In genomic region chr2:201698588-201699226, GRCh38 we compare ENCODE assay signal across 12 cellular contexts. TPM values are rescaled to one million over a fixed set of nuclear protein-coding genes. Genes with fewer than 3 reads are reported as not detected.
DNase-seq lines count a peak whose midpoint lies in the region; ATAC-seq and TF ChIP-seq lines count a peak whose summit lies in the region.
"Had no signal": no experiment of that assay in that cellular context is flagged by ENCODE, and none has a peak within 500 bp of the region (broad histone marks: within the 10 kb centered on the region; RNA-seq: fewer than 3 reads in every experiment).

Gene MPP4, minus strand, starts transcription at chr2:201698644. Its CDS starts 4,690 bp downstream, at chr2:201693954.

- no peaks in the 10 kb centered on the region for H3K9me3 Mint-ChIP-seq in CD4-positive, alpha-beta memory T cell
- H3K9me3 Mint-ChIP-seq in stimulated activated effector memory CD8-positive, alpha-beta T cell treated with anti-CD3 and anti-CD28 coated beads, Interleukin-12 subunit alpha, Interleukin-12 subunit beta, amount 100 ng/mL, for 72 hours = no peaks in the 10 kb centered on the region
- no peaks in the 10 kb centered on the region for H3K9me3 Mint-ChIP-seq in activated T-cell treated with anti-CD3 and anti-CD28 coated beads, Interleukin-2, amount 50 U/mL, for 24 hours
- H3K9me3 Mint-ChIP-seq: brain; CD4-positive, CD25-positive, alpha-beta regulatory T cell had no signal

- H3K27me3 ChIP-seq in ascending aorta = no peaks in the 10 kb centered on the region
- H3K27me3 ChIP-seq in hepatocyte = no peaks in the 10 kb centered on the region
- H3K27me3 ChIP-seq in CD4-positive, alpha-beta memory T cell (ENCODE audit: insufficient read depth, low read length) = no peaks in the 10 kb centered on the region
- no peaks in the 10 kb centered on the region for H3K27me3 ChIP-seq in dorsolateral prefrontal cortex

- H3K79me2 ChIP-seq in hepatocyte = no peaks in the 10 kb centered on the region

- H3K4me1 Mint-ChIP-seq in CD4-positive, alpha-beta memory T cell = peaks cover 2 to 6% (median 4%) of the 10 kb centered on the region in 4 donors
- H3K4me1 Mint-ChIP-seq in stimulated activated effector memory CD8-positive, alpha-beta T cell treated with anti-CD3 and anti-CD28 coated beads, Interleukin-12 subunit alpha, Interleukin-12 subunit beta, amount 100 ng/mL, for 72 hours = no peaks in the 10 kb centered on the region
- H3K4me1 Mint-ChIP-seq in activated T-cell treated with anti-CD3 and anti-CD28 coated beads, Interleukin-2, amount 50 U/mL, for 24 hours (ENCODE audit: low read depth) = peaks cover 7% of the 10 kb centered on the region

- POLR2A ChIA-PET in CD4-positive, alpha-beta memory T cell (lab: Charles Lee; ENCODE audit: partially characterized antibody) = no interaction called here

- peaks cover 12 to 23% of the 10 kb centered on the region in 2 donors for H3K36me3 ChIP-seq in ascending aorta
- no peaks in the 10 kb centered on the region for H3K36me3 ChIP-seq in hepatocyte (replicated peaks; ENCODE audit: insufficient read depth, low read depth)
- no peaks in the 10 kb centered on the region for H3K36me3 ChIP-seq in CD4-positive, alpha-beta memory T cell (ENCODE audit: insufficient read depth, low read length)

- peak within 1 kb of the TSS; percentile 51 to 56 for H3K27ac ChIP-seq in ascending aorta
- H3K27ac ChIP-seq in hepatocyte = peak within 1 kb of the TSS; percentile 37
- no peak within 1 kb of the TSS for H3K27ac ChIP-seq in CD4-positive, alpha-beta memory T cell (ENCODE audit: low read depth, low read length)
- H3K27ac ChIP-seq in dorsolateral prefrontal cortex = peak within 1 kb of the TSS in 12 of 59 donors; percentile 7 to 79 (median 30)

- H3K4me3 ChIP-seq in ascending aorta (no peak within 1 kb of the TSS), hepatocyte (no peak within 1 kb of the TSS), dorsolateral prefrontal cortex (no peak within 1 kb of the TSS)
- no peak within 1 kb of the TSS for H3K4me3 ChIP-seq in CD4-positive, alpha-beta memory T cell (ENCODE audit: low read length in 2 of 2)

- 25% methylated on average over 3 of the region's 3 CpGs for WGBS in hepatocyte (ENCODE audit: low lambda C conversion rate, missing lambda C conversion rate)

- no peak for ATAC-seq in stimulated activated effector memory CD8-positive, alpha-beta T cell treated with anti-CD3 and anti-CD28 coated beads, Interleukin-12 subunit alpha, Interleukin-12 subunit beta, amount 100 ng/mL, for 72 hours

- intact Hi-C loops in ascending aorta (cut with DNase I) = loop anchor here (2.0 kb wide), 1 partner anchor 56 kb away; the partner anchor contains the start of gene TMEM237
- intact Hi-C loops in CD4-positive, alpha-beta memory T cell (cut with micrococcal nuclease) = no loop called here
- intact Hi-C loops in dorsolateral prefrontal cortex (cut with DNase I) = no loop called here

- H2AFZ ChIP-seq in hepatocyte = no peak within 1 kb of the TSS

- H3K9me2 ChIP-seq in hepatocyte (replicated peaks; ENCODE audit: insufficient read depth) = no peaks in the 10 kb centered on the region

- no peak within 1 kb of the TSS for H3K4me3 Mint-ChIP-seq in CD4-positive, alpha-beta memory T cell
- H3K4me3 Mint-ChIP-seq in stimulated activated effector memory CD8-positive, alpha-beta T cell treated with anti-CD3 and anti-CD28 coated beads, Interleukin-12 subunit alpha, Interleukin-12 subunit beta, amount 100 ng/mL, for 72 hours = no peak within 1 kb of the TSS
- H3K4me3 Mint-ChIP-seq in activated T-cell treated with anti-CD3 and anti-CD28 coated beads, Interleukin-2, amount 50 U/mL, for 24 hours = no peak within 1 kb of the TSS
- H3K4me3 Mint-ChIP-seq: CD4-positive, CD25-positive, alpha-beta regulatory T cell had no signal

- CTCF ChIA-PET in CD4-positive, alpha-beta memory T cell (lab: Charles Lee; ENCODE audit: partially characterized antibody) = no interaction called here

- H3K4me1 ChIP-seq in ascending aorta (peaks cover 2 to 6% of the 10 kb centered on the region in 2 donors), hepatocyte (ENCODE audit: insufficient read depth) (peaks cover 16% of the 10 kb centered on the region)
- no peaks in the 10 kb centered on the region for H3K4me1 ChIP-seq in CD4-positive, alpha-beta memory T cell (ENCODE audit: insufficient read depth, low read length)

- H3K36me3 Mint-ChIP-seq in CD4-positive, alpha-beta memory T cell = peaks cover 10 to 24% of the 10 kb centered on the region in 2 donors
- peaks cover 4% of the 10 kb centered on the region for H3K36me3 Mint-ChIP-seq in stimulated activated effector memory CD8-positive, alpha-beta T cell treated with anti-CD3 and anti-CD28 coated beads, Interleukin-12 subunit alpha, Interleukin-12 subunit beta, amount 100 ng/mL, for 72 hours
- H3K36me3 Mint-ChIP-seq in activated T-cell treated with anti-CD3 and anti-CD28 coated beads, Interleukin-2, amount 50 U/mL, for 24 hours (ENCODE audit: low read depth) = peaks cover 31% of the 10 kb centered on the region

- peak; percentile 11 for DNase-seq in ACHN
- DNase-seq in HS-5 (ENCODE audit: low read depth) = peak; percentile 61
- DNase-seq in ascending aorta (ENCODE audit: low spot score in 2 of 2) = no peak
- DNase-seq in hepatocyte (ENCODE audit: low spot score) = no peak
- no peak for DNase-seq in CD4-positive, alpha-beta memory T cell
- DNase-seq in stimulated activated effector memory CD8-positive, alpha-beta T cell treated with anti-CD3 and anti-CD28 coated beads, Interleukin-12 subunit alpha, Interleukin-12 subunit beta, amount 100 ng/mL, for 72 hours (ENCODE audit: low spot score in 2 of 2) = no peak
- DNase-seq in dorsolateral prefrontal cortex = no peak
- DNase-seq in activated T-cell treated with anti-CD3 and anti-CD28 coated beads, Interleukin-2, amount 50 U/mL, for 24 hours = no peak
- DNase-seq: CD4-positive, CD25-positive, alpha-beta regulatory T cell; hippocampal formation; stimulated activated naive CD4-positive, alpha-beta T cell had no signal

- H3K27ac Mint-ChIP-seq in CD4-positive, alpha-beta memory T cell = no peak within 1 kb of the TSS
- no peak within 1 kb of the TSS for H3K27ac Mint-ChIP-seq in stimulated activated effector memory CD8-positive, alpha-beta T cell treated with anti-CD3 and anti-CD28 coated beads, Interleukin-12 subunit alpha, Interleukin-12 subunit beta, amount 100 ng/mL, for 72 hours
- H3K27ac Mint-ChIP-seq in activated T-cell treated with anti-CD3 and anti-CD28 coated beads, Interleukin-2, amount 50 U/mL, for 24 hours = no peak within 1 kb of the TSS

- in situ Hi-C loops in ACHN (cut with HindIII; ENCODE audit: low pct_ligation_motif_present, low pct_unique_long_range_greater_than_20kb, low sequenced_read_pairs) = no loop called here

- H3K4me2 ChIP-seq in hepatocyte = peak within 1 kb of the TSS; percentile 1

- H3K27me3 Mint-ChIP-seq in CD4-positive, alpha-beta memory T cell = no peaks in the 10 kb centered on the region
- no peaks in the 10 kb centered on the region for H3K27me3 Mint-ChIP-seq in activated T-cell treated with anti-CD3 and anti-CD28 coated beads, Interleukin-2, amount 50 U/mL, for 24 hours
- H3K27me3 Mint-ChIP-seq: brain had no signal

- TF ChIP-seq CTCF in ascending aorta (IDR thresholded peaks at IDR 0.05) (no peak), hepatocyte (IDR thresholded peaks at IDR 0.05; ENCODE audit: poor library complexity) (no peak), dorsolateral prefrontal cortex (IDR thresholded peaks at IDR 0.05 in 54 of 56, conservative IDR thresholded peaks at IDR 0.05 in 2 of 56; ENCODE audit: low read depth in 1 of 56, partially characterized antibody in 56 of 56) (no peak)

- no peaks in the 10 kb centered on the region for H4K20me1 ChIP-seq in hepatocyte (ENCODE audit: insufficient read depth, poor library complexity, severe bottlenecking)

- H3K9me3 ChIP-seq in ascending aorta (no peaks in the 10 kb centered on the region), hepatocyte (ENCODE audit: low read depth) (no peaks in the 10 kb centered on the region)
- H3K9me3 ChIP-seq in CD4-positive, alpha-beta memory T cell (ENCODE audit: control insufficient read depth in 1 of 2, low read length in 2 of 2) = no peaks in the 10 kb centered on the region

RNA-seq across cellular contexts. Expression of gene MPP4, which starts in this region (rescaled TPM):
- not detected for total RNA-seq in ascending aorta
- 0.77 TPM in 1 of 2 replicates, not detected in the other for total RNA-seq in hepatocyte
- polyA plus RNA-seq in hepatocyte = 0.19 TPM in 1 of 2 replicates, not detected in the other
- total RNA-seq in CD4-positive, alpha-beta memory T cell = not detected
- polyA plus RNA-seq in CD4-positive, alpha-beta memory T cell = not detected
- total RNA-seq in dorsolateral prefrontal cortex = 1 to 10 TPM in 59 of 120 experiments, under 1 TPM in 61; 0.23 to 2.4 (median 0.99) TPM
- total RNA-seq: CD4-positive, CD25-positive, alpha-beta regulatory T cell had no signal
- polyA plus RNA-seq: CD4-positive, CD25-positive, alpha-beta regulatory T cell had no signal

Comparison
In these comparisons a context has a peak if more than half of its experiments do, and no peak if none do; other contexts are left out.
1. DNase-seq: peak in ACHN (single experiment) and HS-5 (single experiment); none in ascending aorta (0 of 2), hepatocyte (single experiment), CD4-positive, alpha-beta memory T cell (0 of 5), stimulated activated effector memory CD8-positive, alpha-beta T cell treated with anti-CD3 and anti-CD28 coated beads, Interleukin-12 subunit alpha, Interleukin-12 subunit beta, amount 100 ng/mL, for 72 hours (0 of 2), dorsolateral prefrontal cortex (0 of 10) and activated T-cell treated with anti-CD3 and anti-CD28 coated beads, Interleukin-2, amount 50 U/mL, for 24 hours (single experiment).